Comparison of ENCODE assay signal across 22 cellular contexts in the genomic region with DNA sequence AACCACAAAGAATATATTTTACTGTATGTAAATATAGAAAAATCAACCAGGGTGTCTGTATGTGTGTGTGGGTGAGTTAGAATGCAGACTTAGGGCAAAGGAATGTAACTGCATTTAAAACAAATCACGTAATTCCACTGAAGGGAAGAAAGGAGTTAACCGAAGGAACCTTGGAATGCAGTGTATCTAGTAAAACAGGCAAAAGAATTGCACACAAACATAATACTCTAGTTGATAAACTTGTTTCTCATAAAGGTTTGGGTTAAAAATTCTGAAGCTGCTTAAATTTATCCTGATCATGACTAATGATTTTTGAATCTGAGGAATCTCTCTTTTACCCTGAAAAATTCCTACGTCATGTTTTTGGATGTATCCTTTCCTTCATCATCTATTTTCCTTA.
DNase-seq lines count a peak whose midpoint lies in the region; ATAC-seq and TF ChIP-seq lines count a peak whose summit lies in the region.
"Had no signal": no experiment of that assay in that cellular context is flagged by ENCODE, and none has a peak within 500 bp of the region (broad histone marks: within the 10 kb centered on the region; RNA-seq: fewer than 3 reads in every experiment).

No MANE protein-coding gene starts in this region.

- H3K4me3 ChIP-seq in epithelial cell of esophagus (ENCODE audit: low read length) (no peak overlapping the region), trophoblast cell (ENCODE audit: low read depth, low read length) (no peak overlapping the region)

- H2AK5ac ChIP-seq in trophoblast cell (ENCODE audit: low read length): no peak overlapping the region

- H3K36me3 Mint-ChIP-seq in activated T-cell treated with anti-CD3 and anti-CD28 coated beads, Interleukin-2, amount 50 U/mL, for 24 hours (ENCODE audit: low read depth): no peaks in the 10 kb centered on the region
- H3K36me3 Mint-ChIP-seq: activated naive CD4-positive, alpha-beta T cell treated with anti-CD3 and anti-CD28 coated beads, Interleukin-2, amount 50 U/mL, for 24 hours; memory B cell; natural killer cell had no signal

- H3K4me3 Mint-ChIP-seq in activated T-cell treated with anti-CD3 and anti-CD28 coated beads, Interleukin-2, amount 50 U/mL, for 24 hours: no peak overlapping the region
- H3K4me3 Mint-ChIP-seq: activated naive CD4-positive, alpha-beta T cell treated with anti-CD3 and anti-CD28 coated beads, Interleukin-2, amount 50 U/mL, for 24 hours; endodermal cell; memory B cell; natural killer cell had no signal

- TF ChIP-seq CTCF in epithelial cell of esophagus (IDR thresholded peaks at IDR 0.05; ENCODE audit: insufficient read depth, low read depth, low read length, missing control alignments): no peak

- ATAC-seq in HG03139 (IDR thresholded peaks at IDR 0.05; ENCODE audit: unreplicated experiment): no peak
- ATAC-seq: natural killer cell had no signal

- no peak overlapping the region for H3K23ac ChIP-seq in trophoblast cell (ENCODE audit: low read length)

- H3K27ac ChIP-seq in trophoblast cell (ENCODE audit: low read depth, low read length): no peak overlapping the region

- H3K4me2 ChIP-seq in trophoblast cell (ENCODE audit: low read length): no peak overlapping the region

- H4K8ac ChIP-seq in trophoblast cell (ENCODE audit: low read depth, low read length): no peak overlapping the region

- H3K79me2 ChIP-seq in trophoblast cell (ENCODE audit: control insufficient read depth, insufficient read depth, low read length, poor library complexity): no peaks in the 10 kb centered on the region

- H3K9me3 Mint-ChIP-seq in activated T-cell treated with anti-CD3 and anti-CD28 coated beads, Interleukin-2, amount 50 U/mL, for 24 hours: no peaks in the 10 kb centered on the region
- H3K9me3 Mint-ChIP-seq: activated naive CD4-positive, alpha-beta T cell treated with anti-CD3 and anti-CD28 coated beads, Interleukin-2, amount 50 U/mL, for 24 hours; endodermal cell; natural killer cell had no signal

- H3K9me3 ChIP-seq in trophoblast cell (ENCODE audit: insufficient read depth, low read depth, low read length): no peaks in the 10 kb centered on the region

- H3K36me3 ChIP-seq in trophoblast cell (ENCODE audit: control insufficient read depth in 1 of 2, insufficient read depth in 2 of 2, low read length in 2 of 2): no peaks in the 10 kb centered on the region

- H3K27me3 ChIP-seq in trophoblast cell (ENCODE audit: insufficient read depth, low read length): no peaks in the 10 kb centered on the region

- no peak overlapping the region for H2BK12ac ChIP-seq in trophoblast cell (ENCODE audit: low read length)

- no peaks in the 10 kb centered on the region for H3K79me1 ChIP-seq in trophoblast cell (ENCODE audit: low read length)

- no peak overlapping the region for H4K91ac ChIP-seq in trophoblast cell (ENCODE audit: low read depth, low read length)

- peak; percentile 3 for DNase-seq in COLO829 (ENCODE audit: low spot score)
- DNase-seq in HT1080 (ENCODE audit: low read depth): peak; percentile 4
- DNase-seq in epithelial cell of esophagus (ENCODE audit: low read depth): peak; percentile 60
- DNase-seq in trophoblast cell: peak; percentile 33 to 97
- DNase-seq in activated T-cell treated with anti-CD3 and anti-CD28 coated beads, Interleukin-2, amount 50 U/mL, for 24 hours: no peak
- DNase-seq in NCI-H1694 treated with DMSO at 0.1 percent for 48 hours (lab: John Stamatoyannopoulos, UW): no peak
- DNase-seq in NCI-H446 treated with DMSO at 0.1 percent for 48 hours (lab: John Stamatoyannopoulos, UW): no peak
- DNase-seq: activated CD8-positive, alpha-beta memory T cell treated with anti-CD3 and anti-CD28 coated beads for 24 hours; AML-193; DND-41; endodermal cell; hypothalamus; islet precursor cell; natural killer cell; NCI-H1417 treated with DMSO at 0.1 percent for 48 hours; NCI-H2171; NCI-H526 treated with DMSO at 0.1 percent for 48 hours; stimulated activated CD4-positive, alpha-beta T cell treated with anti-CD3 and anti-CD28 coated beads, Interleukin-2, amount 100 ng/mL, for 48 hours; stimulated activated naive CD4-positive, alpha-beta T cell treated with Interleukin-2 at 50 U/mL for 16 hours had no signal

- no peak overlapping the region for H3K4ac ChIP-seq in trophoblast cell (ENCODE audit: low read depth, low read length)

- H3K27ac Mint-ChIP-seq in activated T-cell treated with anti-CD3 and anti-CD28 coated beads, Interleukin-2, amount 50 U/mL, for 24 hours: no peak overlapping the region
- H3K27ac Mint-ChIP-seq: activated naive CD4-positive, alpha-beta T cell treated with anti-CD3 and anti-CD28 coated beads, Interleukin-2, amount 50 U/mL, for 24 hours; endodermal cell; memory B cell; natural killer cell had no signal

- H3K4me1 Mint-ChIP-seq in activated T-cell treated with anti-CD3 and anti-CD28 coated beads, Interleukin-2, amount 50 U/mL, for 24 hours (ENCODE audit: low read depth): no peaks in the 10 kb centered on the region
- H3K4me1 Mint-ChIP-seq: activated naive CD4-positive, alpha-beta T cell treated with anti-CD3 and anti-CD28 coated beads, Interleukin-2, amount 50 U/mL, for 24 hours; endodermal cell; memory B cell; natural killer cell had no signal

- no peak overlapping the region for H3K9ac ChIP-seq in trophoblast cell (ENCODE audit: low read length)

- H2BK120ac ChIP-seq in trophoblast cell (ENCODE audit: insufficient read depth, low read length, poor library complexity): no peak overlapping the region

- H4K12ac ChIP-seq in trophoblast cell (ENCODE audit: low read depth, low read length): no peak overlapping the region

- H2BK5ac ChIP-seq in trophoblast cell (ENCODE audit: low read depth, low read length, poor library complexity): no peak overlapping the region

- no peak overlapping the region for H3K18ac ChIP-seq in trophoblast cell (ENCODE audit: low read length)

- no CpG with 5 or more reads among the region's 3 CpGs for WGBS in trophoblast cell (ENCODE audit: extremely low coverage, insufficient coverage, insufficient read length)

- H3K4me1 ChIP-seq in trophoblast cell (ENCODE audit: control insufficient read depth in 1 of 2, insufficient read depth in 2 of 2, low read length in 2 of 2): peaks cover 0 to 3% of the 10 kb centered on the region in 2 experiments

- H3K14ac ChIP-seq in trophoblast cell (ENCODE audit: low read length): no peak overlapping the region

- peaks cover 7% of the 10 kb centered on the region for H3K27me3 Mint-ChIP-seq in activated T-cell treated with anti-CD3 and anti-CD28 coated beads, Interleukin-2, amount 50 U/mL, for 24 hours

- H2AFZ ChIP-seq in trophoblast cell (ENCODE audit: insufficient read depth, low read length, poor library complexity): no peak overlapping the region

Comparison
In these comparisons a context has a peak if more than half of its experiments do, and no peak if none do; other contexts are left out.
1. DNase-seq: peak in COLO829 (single experiment), HT1080 (single experiment), epithelial cell of esophagus (single experiment) and trophoblast cell (2 of 2); none in activated T-cell treated with anti-CD3 and anti-CD28 coated beads, Interleukin-2, amount 50 U/mL, for 24 hours (single experiment), NCI-H1694 treated with DMSO at 0.1 percent for 48 hours (single experiment) and NCI-H446 treated with DMSO at 0.1 percent for 48 hours (single experiment).